ENCODE assay signal across 8 cellular contexts in the genomic region with DNA sequence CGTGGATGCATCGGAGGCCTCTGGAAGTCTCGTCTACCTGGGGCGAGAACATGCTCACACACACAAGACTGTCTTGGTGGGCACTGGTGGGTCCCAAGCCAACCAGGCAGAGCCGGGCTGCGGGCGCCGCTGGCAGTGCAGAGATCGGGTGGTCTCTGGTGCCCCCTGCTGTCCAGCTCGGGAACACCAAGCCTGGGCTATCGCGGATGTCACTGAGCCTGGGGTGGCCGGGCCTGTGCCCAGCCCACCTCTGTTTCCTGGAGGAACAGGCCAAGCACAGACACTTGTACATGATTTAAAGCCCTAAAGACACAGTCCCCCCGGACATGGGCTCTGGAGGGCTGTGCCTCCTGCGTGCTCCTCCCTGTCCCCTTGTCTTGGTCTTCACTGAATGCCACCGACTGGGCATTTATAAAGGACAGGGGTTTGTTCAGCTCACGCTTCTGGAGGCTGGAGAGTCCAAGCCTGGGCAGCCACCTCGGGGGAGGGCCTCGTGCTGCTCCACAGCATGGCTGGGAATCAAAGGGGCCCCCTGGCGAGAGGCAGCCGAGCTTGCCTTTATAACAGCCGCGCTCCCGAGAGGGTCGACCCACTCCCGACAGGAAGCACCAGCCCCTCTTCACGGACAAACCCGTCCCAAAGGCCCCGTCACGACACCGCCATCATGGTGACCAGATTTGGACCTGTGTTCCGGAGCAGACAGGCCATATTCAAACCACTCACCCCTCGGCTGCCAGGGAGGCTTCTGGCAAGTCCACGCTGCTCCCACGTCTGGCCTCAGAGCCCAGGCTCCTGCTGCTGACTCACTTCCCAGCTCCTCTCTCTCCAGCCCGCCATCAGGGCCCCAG. TPM values are rescaled to one million over a fixed set of nuclear protein-coding genes. Genes with fewer than 3 reads are reported as not detected.
DNase-seq lines count a peak whose midpoint lies in the region; ATAC-seq and TF ChIP-seq lines count a peak whose summit lies in the region.

No MANE protein-coding gene starts in this region.

- no peaks in the 10 kb centered on the region for H4K20me1 ChIP-seq in OCI-LY3 (ENCODE audit: insufficient read depth, low read length)

- CTCF ChIA-PET in naive thymus-derived CD4-positive, alpha-beta T cell (lab: Charles Lee) = interaction anchor here (0.7 to 6.6 kb wide), 9 partner anchors 9 to 129 kb away, joined by 3 to 81 read pairs (median 4); no protein-coding TSS in a partner anchor

- peaks cover 0 to 8% (median 3%) of the 10 kb centered on the region in 5 donors for H3K27me3 Mint-ChIP-seq in naive thymus-derived CD4-positive, alpha-beta T cell

- H3K9ac ChIP-seq in OCI-LY3 (ENCODE audit: low read length) = no peak overlapping the region

- peak overlapping the region; percentile 51 for H3K4me2 ChIP-seq in OCI-LY3 (ENCODE audit: low read length)

- peaks cover 0 to 2% (median 0%) of the 10 kb centered on the region in 7 donors for H3K4me1 Mint-ChIP-seq in naive thymus-derived CD4-positive, alpha-beta T cell
- H3K4me1 Mint-ChIP-seq in stimulated activated effector memory CD8-positive, alpha-beta T cell treated with anti-CD3 and anti-CD28 coated beads, Interleukin-12 subunit alpha, Interleukin-12 subunit beta, amount 100 ng/mL, for 72 hours = peaks cover 10% of the 10 kb centered on the region

- intact Hi-C loops in naive thymus-derived CD4-positive, alpha-beta T cell (cut with micrococcal nuclease) = loop anchor here (1.0 to 10.0 kb wide), 6 partner anchors 83 to 1772 kb away; no protein-coding TSS in a partner anchor

- DNase-seq in ELR (ENCODE audit: low read depth) (peak; percentile 62), activated T-cell treated with anti-CD3 and anti-CD28 coated beads for 24 hours (ENCODE audit: low read depth) (peak; percentile 68), erythroblast (lab: John Stamatoyannopoulos, UW) (peak; percentile 54 to 74)
- peak; percentile 63 to 89 (median 77) for DNase-seq in naive thymus-derived CD4-positive, alpha-beta T cell
- peak; percentile 89 to 93 for DNase-seq in stimulated activated effector memory CD8-positive, alpha-beta T cell treated with anti-CD3 and anti-CD28 coated beads, Interleukin-12 subunit alpha, Interleukin-12 subunit beta, amount 100 ng/mL, for 72 hours (ENCODE audit: low spot score in 2 of 2)

- no peak for TF ChIP-seq POLR2A in erythroblast (IDR thresholded peaks at IDR 0.05; ENCODE audit: low read length)

- no peak overlapping the region for H3K27ac Mint-ChIP-seq in naive thymus-derived CD4-positive, alpha-beta T cell
- no peak overlapping the region for H3K27ac Mint-ChIP-seq in stimulated activated effector memory CD8-positive, alpha-beta T cell treated with anti-CD3 and anti-CD28 coated beads, Interleukin-12 subunit alpha, Interleukin-12 subunit beta, amount 100 ng/mL, for 72 hours

- no peak overlapping the region for H3K27ac ChIP-seq in OCI-LY3 (ENCODE audit: low read length)
- H3K27ac ChIP-seq in naive thymus-derived CD4-positive, alpha-beta T cell (ENCODE audit: low read depth, low read length) = no peak overlapping the region

- peak; percentile 68 for TF ChIP-seq CTCF in OCI-LY3 (IDR thresholded peaks at IDR 0.05; ENCODE audit: low read depth, low read length)

- no peaks in the 10 kb centered on the region for H3K4me1 ChIP-seq in OCI-LY3 (ENCODE audit: low read length)
- peaks cover 0 to 3% of the 10 kb centered on the region in 2 donors for H3K4me1 ChIP-seq in naive thymus-derived CD4-positive, alpha-beta T cell (ENCODE audit: control insufficient read depth in 2 of 2, insufficient read depth in 2 of 2, low read length in 2 of 2)

- peaks cover 0 to 13% (median 0%) of the 10 kb centered on the region in 11 donors for H3K9me3 Mint-ChIP-seq in naive thymus-derived CD4-positive, alpha-beta T cell
- no peaks in the 10 kb centered on the region for H3K9me3 Mint-ChIP-seq in stimulated activated effector memory CD8-positive, alpha-beta T cell treated with anti-CD3 and anti-CD28 coated beads, Interleukin-12 subunit alpha, Interleukin-12 subunit beta, amount 100 ng/mL, for 72 hours

- peaks cover 0 to 3% (median 0%) of the 10 kb centered on the region in 5 donors for H3K36me3 Mint-ChIP-seq in naive thymus-derived CD4-positive, alpha-beta T cell
- H3K36me3 Mint-ChIP-seq in stimulated activated effector memory CD8-positive, alpha-beta T cell treated with anti-CD3 and anti-CD28 coated beads, Interleukin-12 subunit alpha, Interleukin-12 subunit beta, amount 100 ng/mL, for 72 hours = no peaks in the 10 kb centered on the region

- POLR2A ChIA-PET in naive thymus-derived CD4-positive, alpha-beta T cell (lab: Charles Lee) = interaction anchor here (1.4 kb wide), 1 partner anchor 83 kb away, joined by 4 read pairs; no protein-coding TSS in a partner anchor

- 0 out of 2 replicates have a peak overlapping the region, but pooled peaks have one; percentile 39 for H2AFZ ChIP-seq in OCI-LY3 (ENCODE audit: low read depth, low read length)

- no peaks in the 10 kb centered on the region for H3K36me3 ChIP-seq in OCI-LY3 (replicated peaks; ENCODE audit: low read depth, low read length)
- H3K36me3 ChIP-seq in naive thymus-derived CD4-positive, alpha-beta T cell (ENCODE audit: control insufficient read depth in 2 of 3, insufficient read depth in 3 of 3, low read length in 3 of 3) = no peaks in the 10 kb centered on the region

- no peaks in the 10 kb centered on the region for H3K9me3 ChIP-seq in OCI-LY3 (ENCODE audit: insufficient read depth, low read length)
- no peaks in the 10 kb centered on the region for H3K9me3 ChIP-seq in naive thymus-derived CD4-positive, alpha-beta T cell (ENCODE audit: control insufficient read depth in 2 of 3, low read length in 3 of 3)

- no peaks in the 10 kb centered on the region for H3K79me2 ChIP-seq in OCI-LY3 (ENCODE audit: low read length)

- H3K4me3 ChIP-seq in OCI-LY3 (ENCODE audit: low read length) = 0 out of 2 replicates have a peak overlapping the region, but pooled peaks have one; percentile 29
- H3K4me3 ChIP-seq in naive thymus-derived CD4-positive, alpha-beta T cell (ENCODE audit: low read length) = no peak overlapping the region

- no peaks in the 10 kb centered on the region for H3K27me3 ChIP-seq in OCI-LY3 (ENCODE audit: low read depth, low read length)
- no peaks in the 10 kb centered on the region for H3K27me3 ChIP-seq in naive thymus-derived CD4-positive, alpha-beta T cell (ENCODE audit: control insufficient read depth in 2 of 2, insufficient read depth in 2 of 2, low read length in 2 of 2)

- peak; percentile 48 for ATAC-seq in HG03039 (IDR thresholded peaks at IDR 0.05; ENCODE audit: unreplicated experiment)
- ATAC-seq in naive thymus-derived CD4-positive, alpha-beta T cell = peak; percentile 92
- peak; percentile 88 for ATAC-seq in stimulated activated effector memory CD8-positive, alpha-beta T cell treated with anti-CD3 and anti-CD28 coated beads, Interleukin-12 subunit alpha, Interleukin-12 subunit beta, amount 100 ng/mL, for 72 hours
- no peak for ATAC-seq in GM19395 (IDR thresholded peaks at IDR 0.05; ENCODE audit: unreplicated experiment)

- peak overlapping the region in 1 of 10 donors; percentile 47 for H3K4me3 Mint-ChIP-seq in naive thymus-derived CD4-positive, alpha-beta T cell
- no peak overlapping the region for H3K4me3 Mint-ChIP-seq in stimulated activated effector memory CD8-positive, alpha-beta T cell treated with anti-CD3 and anti-CD28 coated beads, Interleukin-12 subunit alpha, Interleukin-12 subunit beta, amount 100 ng/mL, for 72 hours

RNA-seq across cellular contexts. Expression of a gene that starts 3.6 kb away (rescaled TPM):
- not detected for total RNA-seq in naive thymus-derived CD4-positive, alpha-beta T cell
- polyA plus RNA-seq in naive thymus-derived CD4-positive, alpha-beta T cell = not detected

RNA-seq across cellular contexts. Expression of a gene that starts 7.9 kb away (rescaled TPM):
- 100 to 1,000 TPM in 1 of 5 experiments, 10 to 100 TPM in 4; 53.7 to 106 (median 71.8) TPM for total RNA-seq in naive thymus-derived CD4-positive, alpha-beta T cell
- polyA plus RNA-seq in naive thymus-derived CD4-positive, alpha-beta T cell = 100 to 1,000 TPM; 264 to 297 TPM
